8 cellular contexts compared by ENCODE assay signal in the genomic region with DNA sequence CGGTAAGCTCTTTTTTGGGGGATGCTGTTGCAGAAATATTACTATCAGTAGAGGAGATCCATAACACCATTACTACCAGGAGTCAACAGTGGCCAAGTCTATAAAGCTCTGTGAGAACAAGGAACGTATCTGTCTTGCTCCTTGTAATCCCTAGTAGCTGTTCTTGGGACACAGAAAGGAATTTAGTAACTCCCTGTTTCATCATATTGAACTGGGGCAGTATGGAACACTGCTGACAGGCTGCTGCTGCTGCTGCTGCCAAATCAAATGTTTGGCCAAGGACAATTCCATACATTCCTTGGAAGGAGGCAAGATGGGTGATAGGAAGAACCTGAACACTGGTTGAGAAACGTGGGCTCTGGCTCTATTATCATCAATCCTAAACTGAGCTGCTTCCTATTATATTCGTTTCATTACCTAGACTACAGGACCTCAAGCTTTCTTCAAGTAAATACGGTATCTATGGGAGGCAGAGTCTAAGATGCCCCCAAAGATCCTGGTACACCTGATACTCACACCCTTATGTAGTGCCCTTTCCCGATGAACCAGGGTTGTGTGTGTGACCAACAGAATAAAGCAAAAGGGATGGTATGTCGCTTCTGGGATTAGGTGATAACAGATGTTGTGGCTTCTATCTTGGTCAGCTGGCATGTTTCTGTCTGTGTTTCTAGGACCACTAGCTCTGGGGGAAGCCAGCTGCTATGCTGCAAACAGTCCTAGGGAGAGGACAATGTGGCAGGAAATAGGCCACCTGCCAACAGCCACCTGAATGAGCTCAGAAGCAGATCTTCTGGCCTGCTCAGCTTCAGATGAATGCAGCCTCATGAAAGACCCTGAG. TPM values are rescaled to one million over a fixed set of nuclear protein-coding genes. Genes with fewer than 3 reads are reported as not detected.
DNase-seq lines count a peak whose midpoint lies in the region; ATAC-seq, FAIRE-seq and TF ChIP-seq lines count a peak whose summit lies in the region.

No MANE protein-coding gene starts in this region.

- no TSS peak for BruUV-seq in endothelial cell of umbilical vein (replicated peaks; lab: Mats Ljungman, UMichigan)

- H2AFZ ChIP-seq in endothelial cell of umbilical vein (ENCODE audit: low read depth, low read length), result no peak overlapping the region

- peaks cover 14% of the 10 kb centered on the region for H3K36me3 Mint-ChIP-seq in stimulated activated memory B cell treated with anti-CD40 and anti-IgM and Interleukin-4, amounts not matched to agents 10 μg/mL and 1 μg/mL and 100 μg/mL, for 72 hours

- peak overlapping the region; percentile 19; the same call in 1 of the 2 replicates for H3K27ac ChIP-seq in 22Rv1
- peak overlapping the region; percentile 34 for H3K27ac ChIP-seq in endothelial cell of umbilical vein (ENCODE audit: insufficient read depth, low read depth, low read length)
- H3K27ac ChIP-seq in aorta (ENCODE audit: low read depth in 1 of 2, low read length in 2 of 2), result peak overlapping the region in 1 of 2 donors; percentile 36

- 43 to 45% methylated on average over 7 of the region's 7 CpGs for WGBS in aorta, 2 donors

- peaks cover 84% of the 10 kb centered on the region for H3K4me1 Mint-ChIP-seq in stimulated activated memory B cell treated with anti-CD40 and anti-IgM and Interleukin-4, amounts not matched to agents 10 μg/mL and 1 μg/mL and 100 μg/mL, for 72 hours

- no peak overlapping the region for H3K4me2 ChIP-seq in endothelial cell of umbilical vein (ENCODE audit: insufficient read depth, low read length)

- CTCF ChIA-PET in endothelial cell of umbilical vein (lab: Charles Lee), result interaction anchor here (1.2 kb wide), 1 partner anchor 19 kb away, joined by 3 read pairs; no protein-coding TSS in a partner anchor

- DNase-seq in NCI-H69 (lab: John Stamatoyannopoulos, UW), result peak; percentile 82
- DNase-seq in endothelial cell of umbilical vein (ENCODE audit: low read depth, low spot score), result peak; percentile 29
- DNase-seq in aorta, result no peak
- no peak for DNase-seq in frontal cortex (ENCODE audit: low spot score in 2 of 2)

- dilution Hi-C loops in endothelial cell of umbilical vein (cut with MboI; ENCODE audit: extremely low pct_ligation_motif_present, low sequenced_read_pairs), result no loop called here

- no peak overlapping the region for H3K4me3 ChIP-seq in endothelial cell of umbilical vein (replicated peaks in 1 of 3; ENCODE audit: insufficient read depth in 1 of 3, low read depth in 1 of 3, low read length in 3 of 3)
- no peak overlapping the region for H3K4me3 ChIP-seq in aorta (ENCODE audit: low read length in 2 of 2)

- peak overlapping the region; percentile 47 for H3K4me3 Mint-ChIP-seq in stimulated activated memory B cell treated with anti-CD40 and anti-IgM and Interleukin-4, amounts not matched to agents 10 μg/mL and 1 μg/mL and 100 μg/mL, for 72 hours

- H3K4me1 ChIP-seq in endothelial cell of umbilical vein (ENCODE audit: control insufficient read depth, extremely low read depth, insufficient read depth, low read length) (peaks cover 33% of the 10 kb centered on the region), aorta (ENCODE audit: control insufficient read depth in 1 of 2, insufficient read depth in 2 of 2, low read length in 2 of 2) (peaks cover 6 to 12% of the 10 kb centered on the region in 2 donors)

- H3K9ac ChIP-seq in endothelial cell of umbilical vein (replicated peaks; ENCODE audit: extremely low read depth, insufficient read depth, low read length), result no peak overlapping the region

- H3K9me3 ChIP-seq in endothelial cell of umbilical vein (replicated peaks; ENCODE audit: control insufficient read depth, insufficient read depth, low read length), result no peaks in the 10 kb centered on the region
- H3K9me3 ChIP-seq in aorta (ENCODE audit: control insufficient read depth, low read length), result no peaks in the 10 kb centered on the region

- peaks cover 80% of the 10 kb centered on the region for H3K79me2 ChIP-seq in endothelial cell of umbilical vein (ENCODE audit: control insufficient read depth, insufficient read depth, low read length)

- no peaks in the 10 kb centered on the region for H3K9me3 Mint-ChIP-seq in stimulated activated memory B cell treated with anti-CD40 and anti-IgM and Interleukin-4, amounts not matched to agents 10 μg/mL and 1 μg/mL and 100 μg/mL, for 72 hours

- H3K36me3 ChIP-seq in endothelial cell of umbilical vein (ENCODE audit: control insufficient read depth in 2 of 2, extremely low read depth in 1 of 2, insufficient read depth in 2 of 2, low read length in 2 of 2) (no peaks in the 10 kb centered on the region), aorta (ENCODE audit: control insufficient read depth in 1 of 2, insufficient read depth in 2 of 2, low read length in 1 of 2) (no peaks in the 10 kb centered on the region)

- TF ChIP-seq CTCF in 22Rv1 (IDR thresholded peaks at IDR 0.05), result no peak
- no peak for TF ChIP-seq CTCF in endothelial cell of umbilical vein (IDR thresholded peaks at IDR 0.05; ENCODE audit: extremely low read depth in 1 of 2, insufficient read depth in 1 of 2, low read depth in 1 of 2, low read length in 2 of 2)

- ATAC-seq in GM18505 (IDR thresholded peaks at IDR 0.05; ENCODE audit: unreplicated experiment), result peak; percentile 71
- ATAC-seq in HG02885 (IDR thresholded peaks at IDR 0.05; ENCODE audit: poor library complexity, unreplicated experiment), result peak; percentile 48
- peak; percentile 73 for ATAC-seq in stimulated activated memory B cell treated with anti-CD40 and anti-IgM and Interleukin-4, amounts not matched to agents 10 μg/mL and 1 μg/mL and 100 μg/mL, for 72 hours
- no peak for ATAC-seq in aorta (ENCODE audit: low FRiP score)

- no peaks in the 10 kb centered on the region for H3K27me3 Mint-ChIP-seq in stimulated activated memory B cell treated with anti-CD40 and anti-IgM and Interleukin-4, amounts not matched to agents 10 μg/mL and 1 μg/mL and 100 μg/mL, for 72 hours

- peak overlapping the region; percentile 74 for H3K27ac Mint-ChIP-seq in stimulated activated memory B cell treated with anti-CD40 and anti-IgM and Interleukin-4, amounts not matched to agents 10 μg/mL and 1 μg/mL and 100 μg/mL, for 72 hours

- POLR2A ChIA-PET in endothelial cell of umbilical vein (lab: Charles Lee), result no interaction called here

- H3K9me1 ChIP-seq in endothelial cell of umbilical vein (replicated peaks; ENCODE audit: control insufficient read depth, extremely low read depth, insufficient read depth, low read length), result no peaks in the 10 kb centered on the region

- FAIRE-seq in endothelial cell of umbilical vein (lab: Jason Lieb, UNC), result peak; percentile 21
- FAIRE-seq in frontal cortex (lab: Jason Lieb, UNC), result no peak

- H4K20me1 ChIP-seq in endothelial cell of umbilical vein (replicated peaks; ENCODE audit: control insufficient read depth, extremely low read depth, insufficient read depth, low read length), result no peaks in the 10 kb centered on the region

- intact Hi-C loops in endothelial cell of umbilical vein (cut with micrococcal nuclease), result loop anchor here (10.0 kb wide), 1 partner anchor 236 kb away; the partner anchor contains the start of gene GCLC
- intact Hi-C loops in aorta (cut with DNase I), result no loop called here

- TF ChIP-seq POLR2A in GM18505 (IDR thresholded peaks at IDR 0.05; ENCODE audit: borderline replicate concordance, extremely low read depth, insufficient read depth, insufficient read length) (no peak), endothelial cell of umbilical vein (IDR thresholded peaks at IDR 0.05; ENCODE audit: low read depth, low read length) (no peak)

- H3K27me3 ChIP-seq in endothelial cell of umbilical vein (ENCODE audit: control insufficient read depth in 2 of 2, insufficient read depth in 2 of 2, low read length in 2 of 2), result no peaks in the 10 kb centered on the region
- no peaks in the 10 kb centered on the region for H3K27me3 ChIP-seq in aorta (ENCODE audit: control insufficient read depth in 1 of 2, insufficient read depth in 2 of 2, low read length in 1 of 2)

TF ChIP-seq in endothelial cell of umbilical vein, 7 proteins besides CTCF, POLR2A, EP300 and RAD21:
- TF ChIP-seq MYC (IDR thresholded peaks at IDR 0.05; ENCODE audit: low read depth, low read length) (no peak), FOS (IDR thresholded peaks at IDR 0.05; ENCODE audit: borderline replicate concordance, insufficient read depth, low read length) (no peak), JUN (IDR thresholded peaks at IDR 0.05; ENCODE audit: borderline replicate concordance, insufficient read depth, insufficient read length, low read depth) (no peak), GATA2 (IDR thresholded peaks at IDR 0.05; ENCODE audit: insufficient read depth, insufficient read length, low read depth, low read length) (no peak), EZH2 (IDR thresholded peaks at IDR 0.05; ENCODE audit: borderline replicate concordance, low read depth, low read length, severe bottlenecking) (no peak), POLR2AphosphoS5 (IDR thresholded peaks at IDR 0.05; ENCODE audit: insufficient read depth, low read depth, low read length) (no peak)
- TF ChIP-seq, protein P1, sequence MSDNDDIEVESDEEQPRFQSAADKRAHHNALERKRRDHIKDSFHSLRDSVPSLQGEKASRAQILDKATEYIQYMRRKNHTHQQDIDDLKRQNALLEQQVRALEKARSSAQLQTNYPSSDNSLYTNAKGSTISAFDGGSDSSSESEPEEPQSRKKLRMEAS (IDR thresholded peaks at IDR 0.05; ENCODE audit: insufficient read depth, insufficient read length), result no peak
TF ChIP-seq in endothelial cell of umbilical vein: peak in this region for 0.

RNA-seq across cellular contexts. Expression of gene ELOVL5, which starts 39.5 kb away (rescaled TPM):
- total RNA-seq in endothelial cell of umbilical vein, result 140 and 149 TPM in 2 replicates
- polyA plus RNA-seq in endothelial cell of umbilical vein, result 83.6 and 85.9 TPM in 2 replicates
- 71.9 and 72.9 TPM in 2 replicates for polyA plus RNA-seq in endothelial cell of umbilical vein (2011; cell fraction: cytosol; rRNA removed)
- 147 and 171 TPM in 2 replicates for polyA plus RNA-seq in endothelial cell of umbilical vein (2011; cell fraction: nucleus; rRNA removed)
- 99.6 and 127 TPM in 2 replicates for polyA plus RNA-seq in endothelial cell of umbilical vein (2012)
- polyA minus RNA-seq in endothelial cell of umbilical vein, result 219 and 237 TPM in 2 replicates
- polyA minus RNA-seq in endothelial cell of umbilical vein (2011; cell fraction: cytosol; rRNA and poly(A)+ RNA removed), result 68.2 TPM
- 105 and 133 TPM in 2 replicates for polyA minus RNA-seq in endothelial cell of umbilical vein (2011; cell fraction: nucleus; rRNA and poly(A)+ RNA removed)
- total RNA-seq in aorta, result 10 to 100 TPM; 62.0 to 75.5 TPM
- polyA plus RNA-seq in aorta, result 10 to 100 TPM; 22.8 to 30.0 TPM
- total RNA-seq in frontal cortex, result 50.5 TPM

Comparison
In these comparisons a context has a peak if more than half of its experiments do, and no peak if none do; other contexts are left out.
1. DNase-seq: peak in NCI-H69 (single experiment) and endothelial cell of umbilical vein (single experiment); none in aorta (0 of 2) and frontal cortex (0 of 2).